In the genomic region with DNA sequence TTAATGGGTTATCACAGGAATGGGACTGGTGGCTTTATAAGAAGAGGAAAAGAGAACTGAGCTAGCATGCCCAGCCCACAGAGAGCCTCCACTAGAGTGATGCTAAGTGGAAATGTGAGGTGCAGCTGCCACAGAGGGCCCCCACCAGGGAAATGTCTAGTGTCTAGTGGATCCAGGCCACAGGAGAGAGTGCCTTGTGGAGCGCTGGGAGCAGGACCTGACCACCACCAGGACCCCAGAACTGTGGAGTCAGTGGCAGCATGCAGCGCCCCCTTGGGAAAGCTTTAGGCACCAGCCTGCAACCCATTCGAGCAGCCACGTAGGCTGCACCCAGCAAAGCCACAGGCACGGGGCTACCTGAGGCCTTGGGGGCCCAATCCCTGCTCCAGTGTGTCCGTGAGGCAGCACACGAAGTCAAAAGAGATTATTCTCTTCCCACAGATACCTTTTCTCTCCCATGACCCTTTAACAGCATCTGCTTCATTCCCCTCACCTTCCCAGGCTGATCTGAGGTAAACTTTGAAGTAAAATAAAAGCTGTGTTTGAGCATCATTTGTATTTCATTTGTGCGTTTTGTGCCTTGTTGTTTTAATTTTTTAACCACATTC, we compare ENCODE assay signal across 10 cellular contexts. TPM values are rescaled to one million over a fixed set of nuclear protein-coding genes. Genes with fewer than 3 reads are reported as not detected.
DNase-seq lines count a peak whose midpoint lies in the region; ATAC-seq and TF ChIP-seq lines count a peak whose summit lies in the region.
"Had no signal": no experiment of that assay in that cellular context is flagged by ENCODE, and none has a peak within 500 bp of the region (broad histone marks: within the 10 kb centered on the region; RNA-seq: fewer than 3 reads in every experiment).

No MANE protein-coding gene starts in this region.

- no peaks in the 10 kb centered on the region for H3K27me3 Mint-ChIP-seq in activated CD4-positive, alpha-beta T cell treated with anti-CD3 and anti-CD28 coated beads, Interleukin-2, amount 10 ng/mL, durations not matched to agents 24 days and 14 days

- peak; percentile 8 for TF ChIP-seq CTCF in epithelial cell of esophagus (IDR thresholded peaks at IDR 0.05; ENCODE audit: insufficient read depth, low read depth, low read length, missing control alignments)

- H3K4me3 Mint-ChIP-seq in activated CD4-positive, alpha-beta T cell treated with anti-CD3 and anti-CD28 coated beads, Interleukin-2, amount 10 ng/mL, durations not matched to agents 24 days and 14 days, result peak overlapping the region; percentile 100

- DNase-seq in DMS 273 (lab: John Stamatoyannopoulos, UW; ENCODE audit: unreplicated experiment) (peak; percentile 16), DMS 273 treated with DMSO at 0.1 percent for 48 hours (lab: John Stamatoyannopoulos, UW) (no peak), epithelial cell of esophagus (ENCODE audit: low read depth) (no peak), NCI-H1048 (lab: John Stamatoyannopoulos, UW) (no peak)
- peak; percentile 78 for DNase-seq in activated CD4-positive, alpha-beta T cell treated with anti-CD3 and anti-CD28 coated beads, Interleukin-2, amount 10 ng/mL, durations not matched to agents 24 days and 14 days
- DNase-seq in stimulated activated CD8-positive, alpha-beta memory T cell treated with anti-CD3 and anti-CD28 coated beads, Interleukin-4, amount 100 ng/mL, for 48 hours, result peak; percentile 71
- DNase-seq: mucosa of descending colon had no signal

- H3K4me1 Mint-ChIP-seq in activated CD4-positive, alpha-beta T cell treated with anti-CD3 and anti-CD28 coated beads, Interleukin-2, amount 10 ng/mL, durations not matched to agents 24 days and 14 days, result peaks cover 65% of the 10 kb centered on the region

- H3K36me3 Mint-ChIP-seq in activated CD4-positive, alpha-beta T cell treated with anti-CD3 and anti-CD28 coated beads, Interleukin-2, amount 10 ng/mL, durations not matched to agents 24 days and 14 days (ENCODE audit: low read depth), result peaks cover 54% of the 10 kb centered on the region

- intact Hi-C loops in activated CD4-positive, alpha-beta T cell treated with anti-CD3 and anti-CD28 coated beads, Interleukin-2, amount 10 ng/mL, durations not matched to agents 24 days and 14 days (cut with micrococcal nuclease), result loop anchor here (10.0 kb wide), 1 partner anchor 321 kb away; no protein-coding TSS in a partner anchor

- peak overlapping the region; percentile 88 for H3K27ac Mint-ChIP-seq in activated CD4-positive, alpha-beta T cell treated with anti-CD3 and anti-CD28 coated beads, Interleukin-2, amount 10 ng/mL, durations not matched to agents 24 days and 14 days

- peaks cover 4% of the 10 kb centered on the region for H3K9me3 Mint-ChIP-seq in activated CD4-positive, alpha-beta T cell treated with anti-CD3 and anti-CD28 coated beads, Interleukin-2, amount 10 ng/mL, durations not matched to agents 24 days and 14 days

- no peak for ATAC-seq in activated CD4-positive, CD25-positive, alpha-beta regulatory T cell treated with anti-CD3 and anti-CD28 coated beads, Interleukin-2, amount 50 U/mL, for 24 hours
- ATAC-seq in GM19463 (IDR thresholded peaks at IDR 0.05; ENCODE audit: unreplicated experiment), result no peak
- ATAC-seq: mucosa of descending colon had no signal

- H3K4me3 ChIP-seq in epithelial cell of esophagus (ENCODE audit: low read length), result no peak overlapping the region
- H3K4me3 ChIP-seq: mucosa of descending colon, SJSA1 had no signal

RNA-seq across cellular contexts. Expression of a gene that starts 4.4 kb away (rescaled TPM):
- total RNA-seq in activated CD4-positive, alpha-beta T cell treated with anti-CD3 and anti-CD28 coated beads, Interleukin-2, amount 10 ng/mL, durations not matched to agents 24 days and 14 days, result 484 and 488 TPM in 2 replicates

Comparison
In these comparisons a context has a peak if more than half of its experiments do, and no peak if none do; other contexts are left out.
1. DNase-seq: peak in DMS 273 (single experiment), activated CD4-positive, alpha-beta T cell treated with anti-CD3 and anti-CD28 coated beads, Interleukin-2, amount 10 ng/mL, durations not matched to agents 24 days and 14 days (single experiment) and stimulated activated CD8-positive, alpha-beta memory T cell treated with anti-CD3 and anti-CD28 coated beads, Interleukin-4, amount 100 ng/mL, for 48 hours (single experiment); none in DMS 273 treated with DMSO at 0.1 percent for 48 hours (single experiment), epithelial cell of esophagus (single experiment) and NCI-H1048 (single experiment).